ENCODE assay signal across 1 cellular context in genomic region chr12:11837318-11837934, GRCh38.
TF ChIP-seq lines count a peak whose summit lies in the region.

No MANE protein-coding gene starts in this region.

TF ChIP-seq in GM12878, 131 proteins besides CTCF, POLR2A, EP300 and RAD21 (continued from another document):
- TF ChIP-seq, protein P1, sequence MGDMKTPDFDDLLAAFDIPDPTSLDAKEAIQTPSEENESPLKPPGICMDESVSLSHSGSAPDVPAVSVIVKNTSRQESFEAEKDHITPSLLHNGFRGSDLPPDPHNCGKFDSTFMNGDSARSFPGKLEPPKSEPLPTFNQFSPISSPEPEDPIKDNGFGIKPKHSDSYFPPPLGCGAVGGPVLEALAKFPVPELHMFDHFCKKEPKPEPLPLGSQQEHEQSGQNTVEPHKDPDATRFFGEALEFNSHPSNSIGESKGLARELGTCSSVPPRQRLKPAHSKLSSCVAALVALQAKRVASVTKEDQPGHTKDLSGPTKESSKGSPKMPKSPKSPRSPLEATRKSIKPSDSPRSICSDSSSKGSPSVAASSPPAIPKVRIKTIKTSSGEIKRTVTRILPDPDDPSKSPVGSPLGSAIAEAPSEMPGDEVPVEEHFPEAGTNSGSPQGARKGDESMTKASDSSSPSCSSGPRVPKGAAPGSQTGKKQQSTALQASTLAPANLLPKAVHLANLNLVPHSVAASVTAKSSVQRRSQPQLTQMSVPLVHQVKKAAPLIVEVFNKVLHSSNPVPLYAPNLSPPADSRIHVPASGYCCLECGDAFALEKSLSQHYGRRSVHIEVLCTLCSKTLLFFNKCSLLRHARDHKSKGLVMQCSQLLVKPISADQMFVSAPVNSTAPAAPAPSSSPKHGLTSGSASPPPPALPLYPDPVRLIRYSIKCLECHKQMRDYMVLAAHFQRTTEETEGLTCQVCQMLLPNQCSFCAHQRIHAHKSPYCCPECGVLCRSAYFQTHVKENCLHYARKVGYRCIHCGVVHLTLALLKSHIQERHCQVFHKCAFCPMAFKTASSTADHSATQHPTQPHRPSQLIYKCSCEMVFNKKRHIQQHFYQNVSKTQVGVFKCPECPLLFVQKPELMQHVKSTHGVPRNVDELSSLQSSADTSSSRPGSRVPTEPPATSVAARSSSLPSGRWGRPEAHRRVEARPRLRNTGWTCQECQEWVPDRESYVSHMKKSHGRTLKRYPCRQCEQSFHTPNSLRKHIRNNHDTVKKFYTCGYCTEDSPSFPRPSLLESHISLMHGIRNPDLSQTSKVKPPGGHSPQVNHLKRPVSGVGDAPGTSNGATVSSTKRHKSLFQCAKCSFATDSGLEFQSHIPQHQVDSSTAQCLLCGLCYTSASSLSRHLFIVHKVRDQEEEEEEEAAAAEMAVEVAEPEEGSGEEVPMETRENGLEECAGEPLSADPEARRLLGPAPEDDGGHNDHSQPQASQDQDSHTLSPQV (IDR thresholded peaks at IDR 0.05): peak; percentile 92
